In genomic region chr16:85350973-85351372, GRCh38 we compare ENCODE assay signal across 1 cellular context.
TF ChIP-seq lines count a peak whose summit lies in the region.

No MANE protein-coding gene starts in this region.

TF ChIP-seq in HEK293, 187 proteins besides CTCF, POLR2A, EP300 and RAD21 (continued from another document):
- TF ChIP-seq ZNF639 (tag by site-specific recombination; IDR thresholded peaks at IDR 0.05) (no peak), IKZF3 (tag by site-specific recombination; IDR thresholded peaks at IDR 0.05) (peak; percentile 48; the same call in 1 of the 2 replicates), SCRT2 (tag by site-specific recombination; IDR thresholded peaks at IDR 0.05) (no peak), ZEB2 (tag by site-specific recombination; IDR thresholded peaks at IDR 0.05) (peak; percentile 29; the same call in 1 of the 2 replicates), ZBTB8A (tag by site-specific recombination; IDR thresholded peaks at IDR 0.05) (peak; percentile 76), ZNF37A (tag by site-specific recombination; IDR thresholded peaks at IDR 0.05) (no peak), ZNF776 (tag by site-specific recombination; IDR thresholded peaks at IDR 0.05; ENCODE audit: borderline replicate concordance) (no peak), REST (tag by site-specific recombination; IDR thresholded peaks at IDR 0.05) (peak; percentile 87), ZNF561 (tag by site-specific recombination; IDR thresholded peaks at IDR 0.05; ENCODE audit: borderline replicate concordance) (peak; percentile 87; the same call in 1 of the 2 replicates), ZNF335 (tag by site-specific recombination; conservative IDR thresholded peaks at IDR 0.05) (0 out of 2 replicates have a peak, but pooled peaks have one; percentile 36), ZBTB17 (tag by site-specific recombination; IDR thresholded peaks at IDR 0.05) (no peak), ZNF645 (tag by site-specific recombination; IDR thresholded peaks at IDR 0.05) (no peak), OSR2 (tag by site-specific recombination; IDR thresholded peaks at IDR 0.05) (peak; percentile 24; the same call in 1 of the 2 replicates), ZSCAN5A (tag by site-specific recombination; IDR thresholded peaks at IDR 0.05) (no peak), ZBTB10 (tag by site-specific recombination; IDR thresholded peaks at IDR 0.05) (no peak), ZNF76 (tag by site-specific recombination; IDR thresholded peaks at IDR 0.05; ENCODE audit: borderline replicate concordance, low read depth) (peak; percentile 57; the same call in 1 of the 2 replicates), ZNF394 (tag by site-specific recombination; IDR thresholded peaks at IDR 0.05; ENCODE audit: borderline replicate concordance) (peak; percentile 51; the same call in 1 of the 2 replicates), ZFP37 (tag by site-specific recombination; IDR thresholded peaks at IDR 0.05) (no peak), ZBTB44 (tag by site-specific recombination; IDR thresholded peaks at IDR 0.05) (peak; percentile 68; the same call in 1 of the 2 replicates), ZBTB11 (tag by site-specific recombination; conservative IDR thresholded peaks at IDR 0.05; ENCODE audit: low read depth) (no peak), ZNF692 (tag by site-specific recombination; IDR thresholded peaks at IDR 0.05) (peak; percentile 35), KLF10 (tag by site-specific recombination; IDR thresholded peaks at IDR 0.05) (no peak), ZXDB (tag by site-specific recombination; IDR thresholded peaks at IDR 0.05) (peak; percentile 61; the same call in 1 of the 2 replicates), ZNF664 (tag by site-specific recombination; IDR thresholded peaks at IDR 0.05) (no peak), ZNF391 (tag by site-specific recombination; IDR thresholded peaks at IDR 0.05; ENCODE audit: borderline replicate concordance, low read depth) (no peak), ZNF18 (tag by site-specific recombination; IDR thresholded peaks at IDR 0.05) (no peak; the same call in 1 of the 2 replicates), ZNF416 (tag by site-specific recombination; IDR thresholded peaks at IDR 0.05) (no peak), ZNF184 (tag by site-specific recombination; IDR thresholded peaks at IDR 0.05) (no peak), ZNF843 (tag by site-specific recombination; IDR thresholded peaks at IDR 0.05) (peak; percentile 38; the same call in 1 of the 2 replicates)
